Comparison of ENCODE assay signal across 16 cellular contexts in the genomic region with DNA sequence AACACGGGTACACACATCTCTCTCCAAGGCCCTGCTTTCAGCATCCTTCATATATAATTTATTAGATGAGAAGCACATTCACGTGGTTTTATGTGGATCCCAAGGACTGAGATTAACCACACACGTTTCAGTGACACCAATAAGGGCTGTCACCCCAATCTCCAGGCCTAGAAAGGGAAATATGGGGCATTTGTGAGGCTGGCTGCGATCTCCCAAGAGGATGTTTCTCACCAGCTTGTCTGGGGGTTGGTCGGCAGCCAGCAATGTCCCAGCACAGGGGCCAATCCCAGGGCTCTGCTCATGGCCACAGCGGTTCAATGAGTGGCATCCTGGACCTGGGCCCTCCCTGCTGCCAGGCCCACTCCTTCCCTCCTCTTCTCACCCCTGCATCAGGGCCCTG.
"Had no signal": no experiment of that assay in that cellular context is flagged by ENCODE, and none has a peak within 500 bp of the region (broad histone marks: within the 10 kb centered on the region; RNA-seq: fewer than 3 reads in every experiment).

No MANE protein-coding gene starts in this region.

- DNase-seq: activated CD4-positive, alpha-beta T cell treated with anti-CD3 and anti-CD28 coated beads, Interleukin-2, amount 10 ng/mL, durations not matched to agents 7 days and 5 days; activated CD8-positive, alpha-beta T cell treated with anti-CD3 and anti-CD28 coated beads, Interleukin-2, amount 10 ng/mL, durations not matched to agents 7 days and 5 days; activated naive CD4-positive, alpha-beta T cell treated with Interleukin-2 at 50 U/mL for 16 hours; activated naive CD8-positive, alpha-beta T cell treated with anti-CD3 and anti-CD28 coated beads, Interleukin-2, amount 10 ng/mL, durations not matched to agents 7 days and 5 days; activated T-cell treated with anti-CD3 and anti-CD28 coated beads, Interleukin-2, amount 50 U/mL, for 24 hours; erythroblast; gastrocnemius medialis; immature natural killer cell; kidney glomerular epithelial cell; small intestine; stimulated activated CD4-positive, alpha-beta T cell treated with anti-CD3 and anti-CD28 coated beads, Interleukin-4, amount 100 ng/mL, for 1 hour; T-helper 1 cell; T1000 had no signal

- ATAC-seq: activated CD8-positive, alpha-beta T cell treated with anti-CD3 and anti-CD28 coated beads, Interleukin-2, amount 10 ng/mL, durations not matched to agents 7 days and 5 days; gastrocnemius medialis; SK-N-SH treated with all-trans-retinoic acid at 6 μM for 48 hours had no signal

- H3K36me3 ChIP-seq: gastrocnemius medialis, heart right ventricle had no signal

- H3K27me3 ChIP-seq: heart right ventricle had no signal

- H3K4me3 ChIP-seq: coronary artery, gastrocnemius medialis, heart right ventricle had no signal

- H3K9me3 ChIP-seq: gastrocnemius medialis, heart right ventricle had no signal

- H3K27ac ChIP-seq: gastrocnemius medialis had no signal
